ENCODE assay signal across 8 cellular contexts in genomic region chr2:240560480-240561324, GRCh38. TPM values are rescaled to one million over a fixed set of nuclear protein-coding genes. Genes with fewer than 3 reads are reported as not detected.
DNase-seq lines count a peak whose midpoint lies in the region; ATAC-seq and TF ChIP-seq lines count a peak whose summit lies in the region.

No MANE protein-coding gene starts in this region.

- no peaks in the 10 kb centered on the region for H3K27me3 ChIP-seq in GM23248 (replicated peaks; ENCODE audit: insufficient read depth)
- H3K27me3 ChIP-seq in fibroblast of lung (ENCODE audit: control insufficient read depth, insufficient read depth, low read length): no peaks in the 10 kb centered on the region

- peak overlapping the region; percentile 93 for H3K4me3 Mint-ChIP-seq in natural killer cell

- H3K4me3 ChIP-seq in GM23248 (peak overlapping the region; percentile 78), fibroblast of lung (replicated peaks in 1 of 4; ENCODE audit: control extremely low read depth in 1 of 4, insufficient read depth in 1 of 4, low read depth in 3 of 4, low read length in 4 of 4) (peak overlapping the region; percentile 59 to 81 (median 72))

- H3K36me3 ChIP-seq in GM23248 (ENCODE audit: low read depth) (no peaks in the 10 kb centered on the region), fibroblast of lung (ENCODE audit: control insufficient read depth, insufficient read depth, low read length) (no peaks in the 10 kb centered on the region)

- H4K20me1 ChIP-seq in GM23248 (ENCODE audit: insufficient read depth): no peaks in the 10 kb centered on the region
- no peaks in the 10 kb centered on the region for H4K20me1 ChIP-seq in fibroblast of lung (ENCODE audit: control insufficient read depth, extremely low read depth, insufficient read depth, low read length)

- no peaks in the 10 kb centered on the region for H3K27me3 Mint-ChIP-seq in natural killer cell (ENCODE audit: low read depth in 2 of 2)

- H3K36me3 Mint-ChIP-seq in natural killer cell: no peaks in the 10 kb centered on the region

- no peaks in the 10 kb centered on the region for H3K9me3 Mint-ChIP-seq in natural killer cell

- peak overlapping the region; percentile 86 for H3K4me2 ChIP-seq in GM23248 (ENCODE audit: unreplicated experiment)
- H3K4me2 ChIP-seq in fibroblast of lung (ENCODE audit: extremely low read depth, insufficient read depth, low read length): peak overlapping the region; percentile 96

- H3K79me2 ChIP-seq in GM23248 (ENCODE audit: insufficient read depth): peaks cover 29% of the 10 kb centered on the region
- peaks cover 6% of the 10 kb centered on the region for H3K79me2 ChIP-seq in fibroblast of lung (ENCODE audit: control insufficient read depth, insufficient read depth, low read length)

- peaks cover 60 to 76% of the 10 kb centered on the region in 2 donors for H3K4me1 Mint-ChIP-seq in natural killer cell

- H3K9ac ChIP-seq in GM23248: peak overlapping the region; percentile 93
- H3K9ac ChIP-seq in fibroblast of lung (ENCODE audit: insufficient read depth, low read length): peak overlapping the region; percentile 86

- H3K4me1 ChIP-seq in GM23248 (ENCODE audit: insufficient read depth) (peaks cover 26% of the 10 kb centered on the region), fibroblast of lung (ENCODE audit: control insufficient read depth, extremely low read depth, insufficient read depth, low read length) (peaks cover 9% of the 10 kb centered on the region)

- TF ChIP-seq CTCF in fibroblast of lung (conservative IDR thresholded peaks at IDR 0.05 in 1 of 2, IDR thresholded peaks at IDR 0.05 in 1 of 2; ENCODE audit: low read depth in 1 of 2, low read length in 2 of 2) (peak; percentile 12 to 15), natural killer cell (IDR thresholded peaks at IDR 0.05) (peak; percentile 39)

- H3F3A ChIP-seq in GM23248 (ENCODE audit: insufficient read depth): peaks cover 32% of the 10 kb centered on the region

- WGBS in GM23248 (ENCODE audit: low coverage in 1 of 2, low lambda C conversion rate in 2 of 2, missing lambda C conversion rate in 2 of 2), 2 experiments: 1% methylated on average over 79 to 85 of the region's 101 CpGs

- H3K9me2 ChIP-seq in GM23248 (ENCODE audit: insufficient read depth): no peaks in the 10 kb centered on the region

- DNase-seq in Daoy (ENCODE audit: low read depth) (peak; percentile 97), GM23248 (peak; percentile 100), Kasumi-1 (lab: John Stamatoyannopoulos, UW) (peak; percentile 76 to 87), RKO (ENCODE audit: low spot score) (peak; percentile 97), fibroblast of lung (ENCODE audit: low read depth in 2 of 2) (peak; percentile 97 to 98), natural killer cell (peak; percentile 99)
- peak; percentile 99 to 100 for DNase-seq in activated T-helper 1 cell treated with anti-CD3 and anti-CD28 coated beads, Interleukin-2, amount 50 U/mL, for 16 hours (ENCODE audit: low read depth in 1 of 2, low spot score in 1 of 2)
- DNase-seq in stimulated activated naive CD4-positive, alpha-beta T cell (lab: John Stamatoyannopoulos, UW): peak; percentile 97 to 99 (median 99)

- peak; percentile 64 to 85 (median 67) for ATAC-seq in natural killer cell

- in situ Hi-C loops in GM23248 (cut with MboI): no loop called here

- H3K27ac ChIP-seq in GM23248 (peak overlapping the region; percentile 90), fibroblast of lung (ENCODE audit: insufficient read depth, low read length) (peak overlapping the region; percentile 87)

- intact Hi-C loops in natural killer cell (cut with micrococcal nuclease): loop anchor here (1.0 to 10.0 kb wide), 6 partner anchors 9 to 1202 kb away; partner anchors contain the start of genes CAPN10, HDLBP and SEPTIN2

- H2AFZ ChIP-seq in GM23248 (peak overlapping the region; percentile 61), fibroblast of lung (ENCODE audit: low read length) (peak overlapping the region; percentile 42)

- H3K9me3 ChIP-seq in GM23248 (ENCODE audit: low read depth) (no peaks in the 10 kb centered on the region), fibroblast of lung (ENCODE audit: control insufficient read depth, insufficient read depth, low read depth, low read length) (no peaks in the 10 kb centered on the region)

- H3K27ac Mint-ChIP-seq in natural killer cell: peak overlapping the region; percentile 99

RNA-seq across cellular contexts. Expression of gene DUSP28, which starts 0.5 kb away (rescaled TPM):
- 2.8 and 3.3 TPM in 2 replicates for total RNA-seq in Daoy (2014; rRNA removed; shearing (Covaris generic))
- 1.5 and 3.2 TPM in 2 replicates for total RNA-seq in GM23248 (2014; rRNA removed; shearing (Covaris generic))
- polyA plus RNA-seq in GM23248 (2016; fragmentation: Nextera tagmentation; extraction: Ambion mirVana) (4.9 and 5.8 TPM in 2 replicates), fibroblast of lung (2.8 and 3.9 TPM in 2 replicates)
- total RNA-seq in fibroblast of lung (1.8 and 2.5 TPM in 2 replicates), natural killer cell (10 to 100 TPM; 13.5 to 25.2 (median 18.5) TPM)
- polyA plus RNA-seq in fibroblast of lung (2012): 3.1 and 3.9 TPM in 2 replicates
- 1.7 and 6.2 TPM in 2 replicates for polyA minus RNA-seq in fibroblast of lung (ENCODE audit: low replicate concordance)

RNA-seq across cellular contexts. Expression of gene ANKMY1, which starts 2.9 kb away (rescaled TPM):
- total RNA-seq in Daoy (2014; rRNA removed; shearing (Covaris generic)): 1.8 and 4.7 TPM in 2 replicates
- total RNA-seq in GM23248 (2014; rRNA removed; shearing (Covaris generic)): 10.1 and 12.8 TPM in 2 replicates
- polyA plus RNA-seq in GM23248 (2016; fragmentation: Nextera tagmentation; extraction: Ambion mirVana): 5.1 and 5.6 TPM in 2 replicates
- total RNA-seq in fibroblast of lung: 3.9 and 7.4 TPM in 2 replicates
- polyA plus RNA-seq in fibroblast of lung: 2.5 and 2.8 TPM in 2 replicates
- polyA plus RNA-seq in fibroblast of lung (2012): 2.6 and 3.2 TPM in 2 replicates
- 14.7 and 16.6 TPM in 2 replicates for polyA minus RNA-seq in fibroblast of lung (ENCODE audit: low replicate concordance)
- total RNA-seq in natural killer cell: 10 to 100 TPM; 43.8 to 51.5 (median 46.6) TPM

RNA-seq across cellular contexts. Expression of gene RNPEPL1, which starts 7.6 kb away (rescaled TPM):
- 1.8 and 2.3 TPM in 2 replicates for total RNA-seq in Daoy (2014; rRNA removed; shearing (Covaris generic))
- 20.2 and 23.0 TPM in 2 replicates for total RNA-seq in GM23248 (2014; rRNA removed; shearing (Covaris generic))
- 11.1 and 11.2 TPM in 2 replicates for polyA plus RNA-seq in GM23248 (2016; fragmentation: Nextera tagmentation; extraction: Ambion mirVana)
- total RNA-seq in fibroblast of lung: 10.3 and 20.6 TPM in 2 replicates
- polyA plus RNA-seq in fibroblast of lung: 7.9 and 10.0 TPM in 2 replicates
- polyA plus RNA-seq in fibroblast of lung (2012): 38.7 and 49.1 TPM in 2 replicates
- 93.8 and 122 TPM in 2 replicates for polyA minus RNA-seq in fibroblast of lung (ENCODE audit: low replicate concordance)
- total RNA-seq in natural killer cell: 100 to 1,000 TPM; 145 to 167 (median 164) TPM

RNA-seq across cellular contexts. Expression of gene CAPN10, which starts 25.8 kb away (rescaled TPM):
- total RNA-seq in Daoy (2014; rRNA removed; shearing (Covaris generic)): 23.8 and 28.3 TPM in 2 replicates
- total RNA-seq in GM23248 (2014; rRNA removed; shearing (Covaris generic)): 13.3 and 29.5 TPM in 2 replicates
- polyA plus RNA-seq in GM23248 (2016; fragmentation: Nextera tagmentation; extraction: Ambion mirVana) (10.0 and 11.5 TPM in 2 replicates), fibroblast of lung (3.6 and 4.0 TPM in 2 replicates)
- total RNA-seq in fibroblast of lung (17.2 and 23.0 TPM in 2 replicates), natural killer cell (10 to 100 TPM; 69.3 to 95.1 (median 91.0) TPM)
- 6.4 and 9.2 TPM in 2 replicates for polyA plus RNA-seq in fibroblast of lung (2012)
- polyA minus RNA-seq in fibroblast of lung (ENCODE audit: low replicate concordance): 2.8 and 8.5 TPM in 2 replicates

Comparison
In these comparisons a context has a peak if more than half of its experiments do, and no peak if none do; other contexts are left out.
1. Peak in every context shown above with its lines: DNase-seq, ATAC-seq, H3K4me3 ChIP-seq and H3K27ac ChIP-seq.